Comparison of ENCODE assay signal across 8 cellular contexts in the genomic region with DNA sequence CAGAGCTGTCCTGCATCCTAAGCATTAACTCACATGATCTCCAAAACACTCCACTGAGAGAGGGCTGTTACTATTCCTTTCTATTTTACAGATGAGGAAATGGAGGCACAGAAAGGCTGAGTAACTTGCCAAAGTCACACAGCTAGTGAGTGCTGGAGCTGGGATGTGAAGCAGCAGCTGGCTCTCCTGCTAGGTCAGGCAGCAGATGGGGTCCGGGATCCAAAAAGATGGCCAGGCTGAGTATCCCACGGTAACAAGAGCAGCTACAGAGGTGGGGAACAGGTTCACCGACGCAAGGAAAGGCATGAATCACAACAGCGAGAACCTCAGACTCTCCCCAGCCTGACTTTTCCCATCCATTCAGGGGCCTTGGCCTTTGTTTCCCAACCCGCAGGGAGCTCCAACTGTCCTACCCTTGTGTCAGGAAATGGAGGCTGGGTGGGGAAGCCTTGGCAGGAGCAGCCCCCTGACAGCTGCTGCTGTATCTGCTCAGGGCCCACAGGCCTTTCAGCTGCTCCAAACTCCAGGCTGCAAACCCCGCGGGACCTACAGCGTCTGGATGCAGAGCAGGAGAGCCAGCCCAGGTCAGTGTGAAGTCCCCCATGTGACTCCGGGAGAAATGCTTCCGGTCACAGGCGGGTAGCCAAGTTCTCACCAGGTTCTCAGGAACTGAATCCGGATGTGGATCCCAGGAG. TPM values are rescaled to one million over a fixed set of nuclear protein-coding genes. Genes with fewer than 3 reads are reported as not detected.
A peak's percentile ranks its signal among the peaks of the same experiment; 100 is the strongest.
DNase-seq lines count a peak whose midpoint lies in the region; ATAC-seq and TF ChIP-seq lines count a peak whose summit lies in the region.

No MANE protein-coding gene starts in this region.

- no peak for TF ChIP-seq POLR2A in sigmoid colon (IDR thresholded peaks at IDR 0.05)

- DNase-seq in GM04504 (ENCODE audit: low read depth) (peak; percentile 80), SW480 (ENCODE audit: low spot score) (peak; percentile 25), cardiac muscle cell (ENCODE audit: low read depth in 1 of 2, low spot score in 1 of 2) (peak in 1 of 2 donors; percentile 91), sigmoid colon (peak; percentile 94)
- no peak for DNase-seq in activated CD4-positive, CD25-positive, alpha-beta regulatory T cell (lab: John Stamatoyannopoulos, UW)
- no peak for DNase-seq in stimulated activated CD4-positive, alpha-beta T cell treated with anti-CD3 and anti-CD28 coated beads, Interleukin-2, amount 100 ng/mL, for 48 hours

- intact Hi-C loops in sigmoid colon (cut with DNase I): loop anchor here (5.0 kb wide), 1 partner anchor 63 kb away; no protein-coding TSS in a partner anchor

- TF ChIP-seq CTCF in cardiac muscle cell (IDR thresholded peaks at IDR 0.05; ENCODE audit: low read depth, low read length) (no peak), sigmoid colon (IDR thresholded peaks at IDR 0.05) (no peak)

- H3K36me3 ChIP-seq in cardiac muscle cell (no peaks in the 10 kb centered on the region), sigmoid colon (no peaks in the 10 kb centered on the region)

- H3K9me3 ChIP-seq in cardiac muscle cell (ENCODE audit: low read depth) (no peaks in the 10 kb centered on the region), sigmoid colon (no peaks in the 10 kb centered on the region)

- ATAC-seq in GM21619 (IDR thresholded peaks at IDR 0.05; ENCODE audit: unreplicated experiment): no peak
- no peak for ATAC-seq in GM18909 (IDR thresholded peaks at IDR 0.05; ENCODE audit: poor library complexity, unreplicated experiment)

- H3K4me1 ChIP-seq in cardiac muscle cell (ENCODE audit: low read depth): peaks cover 39% of the 10 kb centered on the region
- peaks cover 0 to 61% (median 59%) of the 10 kb centered on the region in 4 donors for H3K4me1 ChIP-seq in sigmoid colon

- no peak for TF ChIP-seq EP300 in sigmoid colon (IDR thresholded peaks at IDR 0.05)

- WGBS in sigmoid colon, 2 donors: 75 to 81% methylated on average over 13 of the region's 13 CpGs

- H3K4me3 ChIP-seq in cardiac muscle cell: no peak overlapping the region
- no peak overlapping the region for H3K4me3 ChIP-seq in sigmoid colon

- H3K27me3 ChIP-seq in cardiac muscle cell: no peaks in the 10 kb centered on the region
- no peaks in the 10 kb centered on the region for H3K27me3 ChIP-seq in sigmoid colon

- H3K27ac ChIP-seq in cardiac muscle cell: peak overlapping the region; percentile 96
- H3K27ac ChIP-seq in sigmoid colon: peak overlapping the region; percentile 68 to 87 (median 82)

RNA-seq across cellular contexts. Expression of a gene that starts 29.5 kb away (rescaled TPM):
- total RNA-seq in cardiac muscle cell (180 and 309 TPM in 2 replicates), sigmoid colon (100 to 1,000 TPM in 2 of 4 donors, 10 to 100 TPM in 2; 83.6 to 181 (median 95.0) TPM)
- polyA plus RNA-seq in cardiac muscle cell (226 and 238 TPM in 2 replicates), sigmoid colon (10 to 100 TPM in 1 of 3 donors, 1 to 10 TPM in 2; 6.0 to 15.2 (median 9.0) TPM)

Comparison
In these comparisons a context has a peak if more than half of its experiments do, and no peak if none do; other contexts are left out.
1. DNase-seq: peak in GM04504 (single experiment), SW480 (single experiment) and sigmoid colon (single experiment); none in activated CD4-positive, CD25-positive, alpha-beta regulatory T cell (0 of 4) and stimulated activated CD4-positive, alpha-beta T cell treated with anti-CD3 and anti-CD28 coated beads, Interleukin-2, amount 100 ng/mL, for 48 hours (0 of 2).